1 cellular context compared by ENCODE assay signal in genomic region chr2:197804758-197805597, GRCh38.
A peak's percentile ranks its signal among the peaks of the same experiment; 100 is the strongest.
TF ChIP-seq lines count a peak whose summit lies in the region.

No MANE protein-coding gene starts in this region.

TF ChIP-seq in H1, 55 proteins besides CTCF, POLR2A, EP300 and RAD21:
- peak; percentile 91 for TF ChIP-seq CTBP2 (IDR thresholded peaks at IDR 0.05; ENCODE audit: borderline replicate concordance, insufficient read depth, insufficient read length, low read length)
- no peak for TF ChIP-seq SAP30 (IDR thresholded peaks at IDR 0.05; ENCODE audit: insufficient read depth, insufficient replicate concordance, low read length)
- 0 out of 4 replicates have a peak, but pooled peaks of 1 of the 2 experiments have one; percentile 15 for TF ChIP-seq HDAC2 (IDR thresholded peaks at IDR 0.05; ENCODE audit: borderline replicate concordance in 1 of 2, low read depth in 2 of 2, low read length in 2 of 2)
- 0 out of 4 replicates have a peak, but pooled peaks of 1 of the 2 experiments have one; percentile 1 for TF ChIP-seq SIN3A (conservative IDR thresholded peaks at IDR 0.05 in 1 of 2, IDR thresholded peaks at IDR 0.05 in 1 of 2; ENCODE audit: low read depth in 1 of 2, low read length in 2 of 2)
- TF ChIP-seq, protein P1, sequence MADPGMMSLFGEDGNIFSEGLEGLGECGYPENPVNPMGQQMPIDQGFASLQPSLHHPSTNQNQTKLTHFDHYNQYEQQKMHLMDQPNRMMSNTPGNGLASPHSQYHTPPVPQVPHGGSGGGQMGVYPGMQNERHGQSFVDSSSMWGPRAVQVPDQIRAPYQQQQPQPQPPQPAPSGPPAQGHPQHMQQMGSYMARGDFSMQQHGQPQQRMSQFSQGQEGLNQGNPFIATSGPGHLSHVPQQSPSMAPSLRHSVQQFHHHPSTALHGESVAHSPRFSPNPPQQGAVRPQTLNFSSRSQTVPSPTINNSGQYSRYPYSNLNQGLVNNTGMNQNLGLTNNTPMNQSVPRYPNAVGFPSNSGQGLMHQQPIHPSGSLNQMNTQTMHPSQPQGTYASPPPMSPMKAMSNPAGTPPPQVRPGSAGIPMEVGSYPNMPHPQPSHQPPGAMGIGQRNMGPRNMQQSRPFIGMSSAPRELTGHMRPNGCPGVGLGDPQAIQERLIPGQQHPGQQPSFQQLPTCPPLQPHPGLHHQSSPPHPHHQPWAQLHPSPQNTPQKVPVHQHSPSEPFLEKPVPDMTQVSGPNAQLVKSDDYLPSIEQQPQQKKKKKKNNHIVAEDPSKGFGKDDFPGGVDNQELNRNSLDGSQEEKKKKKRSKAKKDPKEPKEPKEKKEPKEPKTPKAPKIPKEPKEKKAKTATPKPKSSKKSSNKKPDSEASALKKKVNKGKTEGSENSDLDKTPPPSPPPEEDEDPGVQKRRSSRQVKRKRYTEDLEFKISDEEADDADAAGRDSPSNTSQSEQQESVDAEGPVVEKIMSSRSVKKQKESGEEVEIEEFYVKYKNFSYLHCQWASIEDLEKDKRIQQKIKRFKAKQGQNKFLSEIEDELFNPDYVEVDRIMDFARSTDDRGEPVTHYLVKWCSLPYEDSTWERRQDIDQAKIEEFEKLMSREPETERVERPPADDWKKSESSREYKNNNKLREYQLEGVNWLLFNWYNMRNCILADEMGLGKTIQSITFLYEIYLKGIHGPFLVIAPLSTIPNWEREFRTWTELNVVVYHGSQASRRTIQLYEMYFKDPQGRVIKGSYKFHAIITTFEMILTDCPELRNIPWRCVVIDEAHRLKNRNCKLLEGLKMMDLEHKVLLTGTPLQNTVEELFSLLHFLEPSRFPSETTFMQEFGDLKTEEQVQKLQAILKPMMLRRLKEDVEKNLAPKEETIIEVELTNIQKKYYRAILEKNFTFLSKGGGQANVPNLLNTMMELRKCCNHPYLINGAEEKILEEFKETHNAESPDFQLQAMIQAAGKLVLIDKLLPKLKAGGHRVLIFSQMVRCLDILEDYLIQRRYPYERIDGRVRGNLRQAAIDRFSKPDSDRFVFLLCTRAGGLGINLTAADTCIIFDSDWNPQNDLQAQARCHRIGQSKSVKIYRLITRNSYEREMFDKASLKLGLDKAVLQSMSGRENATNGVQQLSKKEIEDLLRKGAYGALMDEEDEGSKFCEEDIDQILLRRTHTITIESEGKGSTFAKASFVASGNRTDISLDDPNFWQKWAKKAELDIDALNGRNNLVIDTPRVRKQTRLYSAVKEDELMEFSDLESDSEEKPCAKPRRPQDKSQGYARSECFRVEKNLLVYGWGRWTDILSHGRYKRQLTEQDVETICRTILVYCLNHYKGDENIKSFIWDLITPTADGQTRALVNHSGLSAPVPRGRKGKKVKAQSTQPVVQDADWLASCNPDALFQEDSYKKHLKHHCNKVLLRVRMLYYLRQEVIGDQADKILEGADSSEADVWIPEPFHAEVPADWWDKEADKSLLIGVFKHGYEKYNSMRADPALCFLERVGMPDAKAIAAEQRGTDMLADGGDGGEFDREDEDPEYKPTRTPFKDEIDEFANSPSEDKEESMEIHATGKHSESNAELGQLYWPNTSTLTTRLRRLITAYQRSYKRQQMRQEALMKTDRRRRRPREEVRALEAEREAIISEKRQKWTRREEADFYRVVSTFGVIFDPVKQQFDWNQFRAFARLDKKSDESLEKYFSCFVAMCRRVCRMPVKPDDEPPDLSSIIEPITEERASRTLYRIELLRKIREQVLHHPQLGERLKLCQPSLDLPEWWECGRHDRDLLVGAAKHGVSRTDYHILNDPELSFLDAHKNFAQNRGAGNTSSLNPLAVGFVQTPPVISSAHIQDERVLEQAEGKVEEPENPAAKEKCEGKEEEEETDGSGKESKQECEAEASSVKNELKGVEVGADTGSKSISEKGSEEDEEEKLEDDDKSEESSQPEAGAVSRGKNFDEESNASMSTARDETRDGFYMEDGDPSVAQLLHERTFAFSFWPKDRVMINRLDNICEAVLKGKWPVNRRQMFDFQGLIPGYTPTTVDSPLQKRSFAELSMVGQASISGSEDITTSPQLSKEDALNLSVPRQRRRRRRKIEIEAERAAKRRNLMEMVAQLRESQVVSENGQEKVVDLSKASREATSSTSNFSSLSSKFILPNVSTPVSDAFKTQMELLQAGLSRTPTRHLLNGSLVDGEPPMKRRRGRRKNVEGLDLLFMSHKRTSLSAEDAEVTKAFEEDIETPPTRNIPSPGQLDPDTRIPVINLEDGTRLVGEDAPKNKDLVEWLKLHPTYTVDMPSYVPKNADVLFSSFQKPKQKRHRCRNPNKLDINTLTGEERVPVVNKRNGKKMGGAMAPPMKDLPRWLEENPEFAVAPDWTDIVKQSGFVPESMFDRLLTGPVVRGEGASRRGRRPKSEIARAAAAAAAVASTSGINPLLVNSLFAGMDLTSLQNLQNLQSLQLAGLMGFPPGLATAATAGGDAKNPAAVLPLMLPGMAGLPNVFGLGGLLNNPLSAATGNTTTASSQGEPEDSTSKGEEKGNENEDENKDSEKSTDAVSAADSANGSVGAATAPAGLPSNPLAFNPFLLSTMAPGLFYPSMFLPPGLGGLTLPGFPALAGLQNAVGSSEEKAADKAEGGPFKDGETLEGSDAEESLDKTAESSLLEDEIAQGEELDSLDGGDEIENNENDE (IDR thresholded peaks at IDR 0.05; ENCODE audit: insufficient replicate concordance, low read length) = no peak
- peak; percentile 39; the same call in 1 of the 2 replicates for TF ChIP-seq RBBP5 (IDR thresholded peaks at IDR 0.05; ENCODE audit: borderline replicate concordance, low read depth, low read length)
- TF ChIP-seq EZH2 (IDR thresholded peaks at IDR 0.05; ENCODE audit: low read depth, low read length, severe bottlenecking) = peak; percentile 42
- no peak for TF ChIP-seq CHD1 (IDR thresholded peaks at IDR 0.05; ENCODE audit: low read depth, low read length)
- peak; percentile 28 for TF ChIP-seq KDM4A (IDR thresholded peaks at IDR 0.05; ENCODE audit: low read depth, low read length, severe bottlenecking)
